12 cellular contexts compared by ENCODE assay signal in genomic region chr18:56576826-56577573, GRCh38.
DNase-seq lines count a peak whose midpoint lies in the region; ATAC-seq, FAIRE-seq and TF ChIP-seq lines count a peak whose summit lies in the region.
"Had no signal": no experiment of that assay in that cellular context is flagged by ENCODE, and none has a peak within 500 bp of the region (broad histone marks: within the 10 kb centered on the region; RNA-seq: fewer than 3 reads in every experiment).

No MANE protein-coding gene starts in this region.

- H3K36me3 ChIP-seq in SK-N-MC (ENCODE audit: insufficient read depth, low read length), result no peaks in the 10 kb centered on the region
- H3K36me3 ChIP-seq in trophoblast cell (ENCODE audit: control insufficient read depth in 1 of 2, insufficient read depth in 2 of 2, low read length in 2 of 2), result no peaks in the 10 kb centered on the region
- H3K36me3 ChIP-seq in Peyer's patch, result no peaks in the 10 kb centered on the region
- H3K36me3 ChIP-seq: BLaER1 treated with 17β-estradiol and CSF1 and Interleukin-3, amounts not matched to agents 10 nM and 100 nM; vagina had no signal

- H3K9ac ChIP-seq in SK-N-MC (ENCODE audit: insufficient read length) (no peak overlapping the region), trophoblast cell (ENCODE audit: low read length) (no peak overlapping the region)
- H3K9ac ChIP-seq: BLaER1 treated with 17β-estradiol and CSF1 and Interleukin-3, amounts not matched to agents 10 nM and 100 nM had no signal

- H3K27ac ChIP-seq in SK-N-MC (no peak overlapping the region), trophoblast cell (ENCODE audit: low read depth, low read length) (no peak overlapping the region), Peyer's patch (no peak overlapping the region)
- H3K27ac ChIP-seq: BLaER1 treated with 17β-estradiol and CSF1 and Interleukin-3, amounts not matched to agents 10 nM and 100 nM; vagina had no signal

- DNase-seq in EH (ENCODE audit: low read depth) (peak; percentile 45), SK-N-MC (ENCODE audit: low read depth, low spot score) (no peak), Right ventricle myocardium superior (peak; percentile 82), trophoblast cell (no peak), Peyer's patch (no peak), HTR-8/SVneo (ENCODE audit: insufficient read length, low spot score) (no peak)
- DNase-seq in stimulated activated CD4-positive, alpha-beta T cell treated with anti-CD3 and anti-CD28 coated beads, Interleukin-1b, Interleukin-23, amount 100 ng/mL, for 48 hours, result no peak
- DNase-seq: NCI-H2081 treated with DMSO at 0.1 percent for 48 hours; stimulated activated naive CD4-positive, alpha-beta T cell treated with Interleukin-2 at 50 U/mL for 16 hours had no signal

- H3K23ac ChIP-seq in trophoblast cell (ENCODE audit: low read length), result no peak overlapping the region

- ATAC-seq in Right ventricle myocardium superior (ENCODE audit: poor library complexity), result peak; percentile 89
- no peak for ATAC-seq in GM18519 (IDR thresholded peaks at IDR 0.05; ENCODE audit: low FRiP score, unreplicated experiment)

- no peak overlapping the region for H2AK5ac ChIP-seq in trophoblast cell (ENCODE audit: low read length)

- H4K12ac ChIP-seq in trophoblast cell (ENCODE audit: low read depth, low read length), result no peak overlapping the region

- no peak overlapping the region for H2BK5ac ChIP-seq in trophoblast cell (ENCODE audit: low read depth, low read length, poor library complexity)

- H3K4me3 ChIP-seq in SK-N-MC (peak overlapping the region; percentile 17), trophoblast cell (ENCODE audit: low read depth, low read length) (no peak overlapping the region), Peyer's patch (no peak overlapping the region)
- H3K4me3 ChIP-seq: BLaER1 treated with 17β-estradiol and CSF1 and Interleukin-3, amounts not matched to agents 10 nM and 100 nM; vagina had no signal

- H3K9me3 ChIP-seq in SK-N-MC (ENCODE audit: low read depth, low read length), result no peaks in the 10 kb centered on the region
- no peaks in the 10 kb centered on the region for H3K9me3 ChIP-seq in trophoblast cell (ENCODE audit: insufficient read depth, low read depth, low read length)
- H3K9me3 ChIP-seq in Peyer's patch, result no peaks in the 10 kb centered on the region
- H3K9me3 ChIP-seq: vagina had no signal

- H2AFZ ChIP-seq in trophoblast cell (ENCODE audit: insufficient read depth, low read length, poor library complexity), result no peak overlapping the region

- H4K91ac ChIP-seq in trophoblast cell (ENCODE audit: low read depth, low read length), result no peak overlapping the region

- peaks cover 0 to 4% of the 10 kb centered on the region in 2 experiments for H3K4me1 ChIP-seq in trophoblast cell (ENCODE audit: control insufficient read depth in 1 of 2, insufficient read depth in 2 of 2, low read length in 2 of 2)
- H3K4me1 ChIP-seq in Peyer's patch, result peaks cover 0 to 11% (median 0%) of the 10 kb centered on the region in 4 donors

- intact Hi-C loops in Right ventricle myocardium superior (cut with DNase I), result loop anchor here (5.0 to 10.0 kb wide), 4 partner anchors 712 to 1342 kb away; no protein-coding TSS in a partner anchor

- H4K8ac ChIP-seq in trophoblast cell (ENCODE audit: low read depth, low read length), result no peak overlapping the region

- no CpG with 5 or more reads among the region's 14 CpGs for WGBS in trophoblast cell (ENCODE audit: extremely low coverage, insufficient coverage, insufficient read length)

- H2BK12ac ChIP-seq in trophoblast cell (ENCODE audit: low read length), result peak overlapping the region; percentile 84

- H3K14ac ChIP-seq in trophoblast cell (ENCODE audit: low read length), result no peak overlapping the region

- FAIRE-seq in HTR-8/SVneo (lab: Jason Lieb, UNC), result no peak

- H3K27me3 ChIP-seq in trophoblast cell (ENCODE audit: insufficient read depth, low read length), result no peaks in the 10 kb centered on the region
- H3K27me3 ChIP-seq in Peyer's patch, result no peaks in the 10 kb centered on the region
- H3K27me3 ChIP-seq: BLaER1 treated with 17β-estradiol and CSF1 and Interleukin-3, amounts not matched to agents 10 nM and 100 nM; vagina had no signal

- no peak for TF ChIP-seq POLR2A in Peyer's patch (IDR thresholded peaks at IDR 0.05)

- no peaks in the 10 kb centered on the region for H3K79me1 ChIP-seq in trophoblast cell (ENCODE audit: low read length)

- no peak overlapping the region for H2BK120ac ChIP-seq in trophoblast cell (ENCODE audit: insufficient read depth, low read length, poor library complexity)

- no peak overlapping the region for H3K4ac ChIP-seq in trophoblast cell (ENCODE audit: low read depth, low read length)

- no peak for TF ChIP-seq CTCF in Peyer's patch (IDR thresholded peaks at IDR 0.05)

- no peak overlapping the region for H3K18ac ChIP-seq in trophoblast cell (ENCODE audit: low read length)

- no peaks in the 10 kb centered on the region for H3K79me2 ChIP-seq in trophoblast cell (ENCODE audit: control insufficient read depth, insufficient read depth, low read length, poor library complexity)

- no peak overlapping the region for H3K4me2 ChIP-seq in trophoblast cell (ENCODE audit: low read length)

Comparison
In these comparisons a context has a peak if more than half of its experiments do, and no peak if none do; other contexts are left out.
1. DNase-seq: peak in EH (single experiment) and Right ventricle myocardium superior (single experiment); none in SK-N-MC (single experiment), trophoblast cell (0 of 2), stimulated activated CD4-positive, alpha-beta T cell treated with anti-CD3 and anti-CD28 coated beads, Interleukin-1b, Interleukin-23, amount 100 ng/mL, for 48 hours (single experiment), Peyer's patch (0 of 3) and HTR-8/SVneo (single experiment).